1 cellular context compared by ENCODE assay signal in the genomic region with DNA sequence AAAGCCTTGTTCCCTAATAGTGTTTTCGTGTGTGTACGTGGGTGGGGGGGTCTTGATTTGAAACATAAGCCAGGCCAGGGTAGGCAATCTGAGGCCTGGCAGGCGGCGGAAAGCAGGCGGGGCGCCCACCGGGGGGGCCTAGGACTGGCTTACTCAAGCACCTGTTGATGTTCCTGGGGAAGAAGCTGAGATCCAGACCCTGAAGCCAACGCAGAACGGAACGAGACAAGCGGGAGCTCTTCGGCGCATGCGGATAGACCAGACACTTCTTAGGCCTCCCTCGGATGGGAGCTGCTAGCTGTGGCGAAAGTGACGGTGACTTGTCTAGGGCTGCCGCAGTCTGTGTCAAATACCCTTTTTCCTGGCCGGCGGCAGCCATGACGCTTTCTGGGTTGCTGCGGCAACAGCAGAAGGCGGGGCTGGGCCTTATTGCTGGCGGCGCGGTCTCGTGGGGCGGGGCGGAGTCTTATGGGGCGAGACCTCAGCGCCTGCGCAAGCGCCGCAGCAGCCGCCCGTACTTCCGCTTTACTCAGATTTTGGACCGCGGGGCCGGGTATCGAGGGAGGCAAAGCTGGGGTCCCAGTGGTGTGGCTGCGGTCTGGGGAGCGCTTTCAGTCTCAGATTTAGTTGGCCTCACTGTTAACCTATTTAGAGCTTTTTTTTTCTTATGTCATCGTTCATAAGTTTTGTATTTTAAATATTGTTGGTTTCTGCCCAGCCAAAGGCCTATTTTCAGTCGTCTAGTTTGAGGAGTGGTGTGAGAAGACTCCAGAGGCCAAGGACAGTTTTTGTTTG.
TF ChIP-seq lines count a peak whose summit lies in the region.

SPATA4 (minus strand) TSS at position 402 of the 795 bp plus-strand sequence; CDS start at position 379, 23 bp downstream.

TF ChIP-seq in K562, 482 proteins besides CTCF, POLR2A, EP300 and RAD21 (continued from another document and continues in another):
- TF ChIP-seq USF2 (CRISPR knock-in tag; IDR thresholded peaks at IDR 0.05) = 0 out of 2 replicates have a peak, but pooled peaks have one; percentile 25
- TF ChIP-seq CCAR2 (IDR thresholded peaks at IDR 0.05; ENCODE audit: low read depth, low read length) = no peak
- TF ChIP-seq SPI1 (IDR thresholded peaks at IDR 0.05; ENCODE audit: borderline replicate concordance, low read depth, low read length) = peak; percentile 42; the same call in 1 of the 2 replicates
- peak; percentile 96 to 97 for TF ChIP-seq NRF1 (conservative IDR thresholded peaks at IDR 0.05 in 1 of 2, IDR thresholded peaks at IDR 0.05 in 1 of 2)
- TF ChIP-seq RBFOX2 (IDR thresholded peaks at IDR 0.05; ENCODE audit: low read depth, low read length) = peak; percentile 80
- peak; percentile 71 to 85 for TF ChIP-seq MNT (conservative IDR thresholded peaks at IDR 0.05)
- TF ChIP-seq MXI1 (IDR thresholded peaks at IDR 0.05; ENCODE audit: low read depth, low read length) = peak; percentile 92
- no peak for TF ChIP-seq MCM7 (IDR thresholded peaks at IDR 0.05)
- TF ChIP-seq ZNF518B (CRISPR knock-in tag; IDR thresholded peaks at IDR 0.05) = no peak
- peak; percentile 73 for TF ChIP-seq GABPA (tag; conservative IDR thresholded peaks at IDR 0.05; ENCODE audit: low read depth)
- TF ChIP-seq, protein P1, sequence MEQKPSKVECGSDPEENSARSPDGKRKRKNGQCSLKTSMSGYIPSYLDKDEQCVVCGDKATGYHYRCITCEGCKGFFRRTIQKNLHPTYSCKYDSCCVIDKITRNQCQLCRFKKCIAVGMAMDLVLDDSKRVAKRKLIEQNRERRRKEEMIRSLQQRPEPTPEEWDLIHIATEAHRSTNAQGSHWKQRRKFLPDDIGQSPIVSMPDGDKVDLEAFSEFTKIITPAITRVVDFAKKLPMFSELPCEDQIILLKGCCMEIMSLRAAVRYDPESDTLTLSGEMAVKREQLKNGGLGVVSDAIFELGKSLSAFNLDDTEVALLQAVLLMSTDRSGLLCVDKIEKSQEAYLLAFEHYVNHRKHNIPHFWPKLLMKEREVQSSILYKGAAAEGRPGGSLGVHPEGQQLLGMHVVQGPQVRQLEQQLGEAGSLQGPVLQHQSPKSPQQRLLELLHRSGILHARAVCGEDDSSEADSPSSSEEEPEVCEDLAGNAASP (IDR thresholded peaks at IDR 0.05) = no peak
- TF ChIP-seq BMI1 (IDR thresholded peaks at IDR 0.05; ENCODE audit: low read length) = peak; percentile 79
- TF ChIP-seq ZNF232 (CRISPR knock-in tag; IDR thresholded peaks at IDR 0.05) = no peak
- TF ChIP-seq ZBTB2 (IDR thresholded peaks at IDR 0.05) = peak; percentile 74; the same call in 1 of the 2 replicates
- TF ChIP-seq, protein P2, sequence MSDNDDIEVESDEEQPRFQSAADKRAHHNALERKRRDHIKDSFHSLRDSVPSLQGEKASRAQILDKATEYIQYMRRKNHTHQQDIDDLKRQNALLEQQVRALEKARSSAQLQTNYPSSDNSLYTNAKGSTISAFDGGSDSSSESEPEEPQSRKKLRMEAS (CRISPR knock-in tag; IDR thresholded peaks at IDR 0.05) = 0 out of 2 replicates have a peak, but pooled peaks have one; percentile 27
- no peak for TF ChIP-seq CBX5 (IDR thresholded peaks at IDR 0.05; ENCODE audit: borderline replicate concordance, low read depth)
- no peak for TF ChIP-seq TBP (optimal IDR thresholded peaks at IDR 0.05; ENCODE audit: low read depth, low read length)
- no peak for TF ChIP-seq SP2 (IDR thresholded peaks at IDR 0.05; ENCODE audit: extremely low read depth, low read depth, low read length, poor library complexity, severe bottlenecking)
- TF ChIP-seq ATF7 (IDR thresholded peaks at IDR 0.05) = peak; percentile 40; the same call in 1 of the 2 replicates
- 0 out of 2 replicates have a peak, but pooled peaks have one; percentile 15 for TF ChIP-seq ETV1 (tag; conservative IDR thresholded peaks at IDR 0.05; ENCODE audit: low read depth)
- peak; percentile 86 to 99 (median 97) for TF ChIP-seq YY1 (IDR thresholded peaks at IDR 0.05; ENCODE audit: borderline replicate concordance in 1 of 3, control insufficient read depth in 1 of 3, extremely low read depth in 1 of 3, insufficient read depth in 3 of 3, insufficient read length in 1 of 3, insufficient replicate concordance in 2 of 3, low read depth in 1 of 3, low read length in 2 of 3)
- TF ChIP-seq HCFC1 (IDR thresholded peaks at IDR 0.05; ENCODE audit: low read depth, low read length) = peak; percentile 65
- TF ChIP-seq RBM22 (IDR thresholded peaks at IDR 0.05; ENCODE audit: low read depth, low read length, poor library complexity, severe bottlenecking) = peak; percentile 87
- TF ChIP-seq SRF (CRISPR knock-in tag; IDR thresholded peaks at IDR 0.05) = peak in 1 of 2 experiments; percentile 65; a peak in 1 of 4 replicates
- no peak for TF ChIP-seq CBFA2T2 (conservative IDR thresholded peaks at IDR 0.05)
- peak; percentile 75 for TF ChIP-seq ZFX (CRISPR knock-in tag; IDR thresholded peaks at IDR 0.05)
- 0 out of 2 replicates have a peak, but pooled peaks have one; percentile 9 for TF ChIP-seq FOXJ2 (tag; IDR thresholded peaks at IDR 0.05)
- TF ChIP-seq ELF2 (CRISPR knock-in tag; IDR thresholded peaks at IDR 0.05) = peak; percentile 51; the same call in 1 of the 2 replicates
- TF ChIP-seq POLR2G (IDR thresholded peaks at IDR 0.05; ENCODE audit: low read depth, low read length) = peak; percentile 78
- no peak for TF ChIP-seq ZFP36 (IDR thresholded peaks at IDR 0.05; ENCODE audit: low read depth, low read length, partially characterized antibody)
- TF ChIP-seq PHF20 (IDR thresholded peaks at IDR 0.05; ENCODE audit: partially characterized antibody) = peak; percentile 94
- no peak for TF ChIP-seq ZBTB1 (CRISPR knock-in tag; IDR thresholded peaks at IDR 0.05; ENCODE audit: borderline replicate concordance, low read depth)
- no peak for TF ChIP-seq ZHX1 (conservative IDR thresholded peaks at IDR 0.05; ENCODE audit: low read length)
- no peak for TF ChIP-seq ZNF212 (CRISPR knock-in tag; IDR thresholded peaks at IDR 0.05)
- no peak for TF ChIP-seq ZNF347 (CRISPR knock-in tag; IDR thresholded peaks at IDR 0.05; ENCODE audit: low read depth)
- TF ChIP-seq, protein P3, sequence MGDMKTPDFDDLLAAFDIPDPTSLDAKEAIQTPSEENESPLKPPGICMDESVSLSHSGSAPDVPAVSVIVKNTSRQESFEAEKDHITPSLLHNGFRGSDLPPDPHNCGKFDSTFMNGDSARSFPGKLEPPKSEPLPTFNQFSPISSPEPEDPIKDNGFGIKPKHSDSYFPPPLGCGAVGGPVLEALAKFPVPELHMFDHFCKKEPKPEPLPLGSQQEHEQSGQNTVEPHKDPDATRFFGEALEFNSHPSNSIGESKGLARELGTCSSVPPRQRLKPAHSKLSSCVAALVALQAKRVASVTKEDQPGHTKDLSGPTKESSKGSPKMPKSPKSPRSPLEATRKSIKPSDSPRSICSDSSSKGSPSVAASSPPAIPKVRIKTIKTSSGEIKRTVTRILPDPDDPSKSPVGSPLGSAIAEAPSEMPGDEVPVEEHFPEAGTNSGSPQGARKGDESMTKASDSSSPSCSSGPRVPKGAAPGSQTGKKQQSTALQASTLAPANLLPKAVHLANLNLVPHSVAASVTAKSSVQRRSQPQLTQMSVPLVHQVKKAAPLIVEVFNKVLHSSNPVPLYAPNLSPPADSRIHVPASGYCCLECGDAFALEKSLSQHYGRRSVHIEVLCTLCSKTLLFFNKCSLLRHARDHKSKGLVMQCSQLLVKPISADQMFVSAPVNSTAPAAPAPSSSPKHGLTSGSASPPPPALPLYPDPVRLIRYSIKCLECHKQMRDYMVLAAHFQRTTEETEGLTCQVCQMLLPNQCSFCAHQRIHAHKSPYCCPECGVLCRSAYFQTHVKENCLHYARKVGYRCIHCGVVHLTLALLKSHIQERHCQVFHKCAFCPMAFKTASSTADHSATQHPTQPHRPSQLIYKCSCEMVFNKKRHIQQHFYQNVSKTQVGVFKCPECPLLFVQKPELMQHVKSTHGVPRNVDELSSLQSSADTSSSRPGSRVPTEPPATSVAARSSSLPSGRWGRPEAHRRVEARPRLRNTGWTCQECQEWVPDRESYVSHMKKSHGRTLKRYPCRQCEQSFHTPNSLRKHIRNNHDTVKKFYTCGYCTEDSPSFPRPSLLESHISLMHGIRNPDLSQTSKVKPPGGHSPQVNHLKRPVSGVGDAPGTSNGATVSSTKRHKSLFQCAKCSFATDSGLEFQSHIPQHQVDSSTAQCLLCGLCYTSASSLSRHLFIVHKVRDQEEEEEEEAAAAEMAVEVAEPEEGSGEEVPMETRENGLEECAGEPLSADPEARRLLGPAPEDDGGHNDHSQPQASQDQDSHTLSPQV (IDR thresholded peaks at IDR 0.05) = 0 out of 2 replicates have a peak, but pooled peaks have one; percentile 24
- TF ChIP-seq ELF1 (tag; IDR thresholded peaks at IDR 0.05) = peak; percentile 80
